Comparison of ENCODE assay signal across 8 cellular contexts in the genomic region with DNA sequence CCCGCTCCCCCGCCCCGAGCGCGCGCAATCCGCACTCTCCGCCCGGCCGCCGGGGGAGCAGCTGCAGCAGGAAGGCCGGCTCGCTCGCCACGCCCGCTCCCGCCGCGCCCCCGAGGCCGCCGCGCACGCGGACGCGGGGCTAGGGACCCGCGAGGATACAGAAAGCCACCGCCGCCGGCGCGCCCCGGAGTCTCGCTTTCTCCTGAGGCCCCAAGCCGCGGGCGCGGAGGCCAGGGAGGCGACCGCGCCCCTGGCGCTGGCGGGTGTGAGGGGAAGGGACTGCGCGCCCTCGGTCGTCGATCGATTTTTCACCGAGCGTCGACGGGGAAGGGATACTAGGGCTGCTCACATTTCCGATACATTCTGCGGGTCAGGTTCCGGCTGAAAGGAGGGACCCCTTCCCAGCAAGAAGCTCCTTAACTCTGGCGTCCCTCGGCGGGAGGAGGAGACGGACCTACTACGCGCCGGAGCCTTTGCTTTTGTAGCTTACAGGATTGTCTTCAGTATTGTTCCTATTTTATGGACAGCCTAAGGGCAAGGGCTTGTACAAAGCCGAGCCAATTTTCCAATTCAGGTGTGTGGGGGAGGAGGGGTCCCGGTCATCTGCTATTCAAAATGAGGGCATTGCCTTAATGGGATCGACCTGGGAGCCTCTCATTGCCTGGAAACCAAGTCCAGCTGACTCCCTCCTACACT. TPM values are rescaled to one million over a fixed set of nuclear protein-coding genes. Genes with fewer than 3 reads are reported as not detected.
A peak's percentile ranks its signal among the peaks of the same experiment; 100 is the strongest.
DNase-seq lines count a peak whose midpoint lies in the region; ATAC-seq and TF ChIP-seq lines count a peak whose summit lies in the region.

No MANE protein-coding gene starts in this region.

- ATAC-seq in GM19351 (IDR thresholded peaks at IDR 0.05; ENCODE audit: unreplicated experiment) (peak; percentile 45), HG03565 (IDR thresholded peaks at IDR 0.05; ENCODE audit: unreplicated experiment) (peak; percentile 40), mucosa of descending colon (peak; percentile 84)

- intact Hi-C loops in mucosa of descending colon (cut with DNase I, micrococcal nuclease) = loop anchor here in 1 of 2 donors (5.0 kb wide), 1 partner anchor 144 kb away; no protein-coding TSS in a partner anchor

- H3K36me3 ChIP-seq in mucosa of descending colon (ENCODE audit: low read depth) = no peaks in the 10 kb centered on the region

- peaks cover 13% of the 10 kb centered on the region for H3K4me1 ChIP-seq in mucosa of descending colon (ENCODE audit: low read depth)

- H3K9me3 ChIP-seq in mucosa of descending colon = no peaks in the 10 kb centered on the region

- peak; percentile 69 to 85 for DNase-seq in NOMO-1 (lab: John Stamatoyannopoulos, UW; ENCODE audit: unreplicated experiment in 2 of 2)
- DNase-seq in activated CD8-positive, alpha-beta memory T cell treated with anti-CD3 and anti-CD28 coated beads, Interleukin-2, amount 50 U/mL, for 48 hours = peak; percentile 86
- DNase-seq in epithelial cell of prostate (ENCODE audit: low read depth, low spot score) = no peak
- peak; percentile 83 to 90 (median 89) for DNase-seq in mucosa of descending colon
- DNase-seq in stimulated activated CD8-positive, alpha-beta memory T cell treated with anti-CD3 and anti-CD28 coated beads, Interleukin-4, amount 100 ng/mL, for 1 hour (ENCODE audit: low read depth in 2 of 2, low spot score in 1 of 2) = peak; percentile 41 to 56

- TF ChIP-seq CTCF in C4-2B (conservative IDR thresholded peaks at IDR 0.05) (no peak; the same call in 1 of the 2 replicates), mucosa of descending colon (IDR thresholded peaks at IDR 0.05) (no peak)

- H3K4me3 ChIP-seq in mucosa of descending colon = peak overlapping the region; percentile 27

- H3K27ac ChIP-seq in C4-2B = peak overlapping the region; percentile 13; the same call in 1 of the 2 replicates
- H3K27ac ChIP-seq in epithelial cell of prostate = peak overlapping the region; percentile 33

RNA-seq across cellular contexts. Expression of a gene that starts 0.4 kb away (rescaled TPM):
- total RNA-seq in mucosa of descending colon = 10 to 100 TPM; 21.5 to 36.1 (median 26.6) TPM
